Comparison of ENCODE assay signal across 21 cellular contexts in the genomic region with DNA sequence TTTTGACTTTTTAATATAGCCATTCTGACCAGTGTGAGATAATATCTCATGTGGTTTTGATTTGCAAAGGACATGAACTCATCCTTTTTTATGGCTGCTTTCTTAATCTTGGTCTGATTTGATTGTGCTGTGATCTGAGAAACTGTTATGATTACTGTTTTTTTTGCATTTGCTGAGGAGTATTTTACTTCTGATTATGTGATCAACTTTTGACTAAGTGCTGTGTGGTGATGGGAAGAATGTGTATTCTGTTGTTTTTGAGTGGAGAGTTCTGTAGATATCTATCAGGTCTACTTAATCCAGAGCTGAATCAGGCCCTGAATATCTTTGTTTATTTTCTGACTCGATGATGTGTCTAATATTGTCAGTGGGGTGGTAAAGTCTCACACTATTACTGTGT. TPM values are rescaled to one million over a fixed set of nuclear protein-coding genes. Genes with fewer than 3 reads are reported as not detected.
A peak's percentile ranks its signal among the peaks of the same experiment; 100 is the strongest.
DNase-seq lines count a peak whose midpoint lies in the region; ATAC-seq, FAIRE-seq and TF ChIP-seq lines count a peak whose summit lies in the region.
"Had no signal": no experiment of that assay in that cellular context is flagged by ENCODE, and none has a peak within 500 bp of the region (broad histone marks: within the 10 kb centered on the region; RNA-seq: fewer than 3 reads in every experiment).

No MANE protein-coding gene starts in this region.

- H3K4me3 ChIP-seq in astrocyte (ENCODE audit: insufficient read depth, low read depth, low read length) = no peak overlapping the region
- no peak overlapping the region for H3K4me3 ChIP-seq in gastroesophageal sphincter
- H3K4me3 ChIP-seq: heart left ventricle, SJSA1 had no signal

- no peak overlapping the region for H2AFZ ChIP-seq in astrocyte (ENCODE audit: low read depth, low read length)

- ATAC-seq in activated CD8-positive, alpha-beta memory T cell treated with anti-CD3 and anti-CD28 coated beads, Interleukin-2, amount 10 ng/mL, durations not matched to agents 7 days and 5 days = no peak
- no peak for ATAC-seq in esophagus mucosa
- ATAC-seq in gastroesophageal sphincter = no peak
- ATAC-seq: heart left ventricle, sciatic nerve had no signal

- H3K27ac ChIP-seq in astrocyte (ENCODE audit: low read depth, low read length) = no peak overlapping the region
- no peak overlapping the region for H3K27ac ChIP-seq in gastroesophageal sphincter
- H3K27ac ChIP-seq: heart left ventricle, SJSA1 had no signal

- no peaks in the 10 kb centered on the region for H3K36me3 ChIP-seq in astrocyte (ENCODE audit: insufficient read depth, low read length)
- peaks cover 0 to 18% of the 10 kb centered on the region in 2 donors for H3K36me3 ChIP-seq in gastroesophageal sphincter

- TF ChIP-seq CTCF in astrocyte (IDR thresholded peaks at IDR 0.05; ENCODE audit: insufficient read depth, low read depth, low read length) = no peak
- no peak for TF ChIP-seq CTCF in osteocyte (IDR thresholded peaks at IDR 0.05)
- TF ChIP-seq CTCF in gastroesophageal sphincter (IDR thresholded peaks at IDR 0.05) = no peak

- no peak overlapping the region for H3K9ac ChIP-seq in astrocyte (ENCODE audit: low read length)

- no peaks in the 10 kb centered on the region for H3K27me3 Mint-ChIP-seq in activated CD8-positive, alpha-beta memory T cell treated with anti-CD3 and anti-CD28 coated beads, Interleukin-2, amount 10 ng/mL, durations not matched to agents 7 days and 5 days
- no peaks in the 10 kb centered on the region for H3K27me3 Mint-ChIP-seq in astrocyte (ENCODE audit: low read depth, unreplicated experiment)
- H3K27me3 Mint-ChIP-seq in osteocyte (ENCODE audit: unreplicated experiment) = no peaks in the 10 kb centered on the region
- H3K27me3 Mint-ChIP-seq: dendritic cell treated with granulocyte-macrophage colony-stimulating factor and Interleukin-4, amounts not matched to agents 40 ng/mL and 50 ng/mL, for 4 days; type B pancreatic cell had no signal

- TF ChIP-seq EP300 in gastroesophageal sphincter (IDR thresholded peaks at IDR 0.05) = no peak

- H3K4me1 ChIP-seq in astrocyte (ENCODE audit: insufficient read depth, low read length) (no peaks in the 10 kb centered on the region), gastroesophageal sphincter (no peaks in the 10 kb centered on the region)

- H4K20me1 ChIP-seq in astrocyte (ENCODE audit: insufficient read depth, low read length) = peaks cover 37% of the 10 kb centered on the region

- H3K9me3 Mint-ChIP-seq in activated CD8-positive, alpha-beta memory T cell treated with anti-CD3 and anti-CD28 coated beads, Interleukin-2, amount 10 ng/mL, durations not matched to agents 7 days and 5 days (ENCODE audit: low read depth) = peaks cover 29% of the 10 kb centered on the region
- H3K9me3 Mint-ChIP-seq in astrocyte (ENCODE audit: unreplicated experiment) = peaks cover 5% of the 10 kb centered on the region
- peaks cover 19% of the 10 kb centered on the region for H3K9me3 Mint-ChIP-seq in osteocyte (ENCODE audit: unreplicated experiment)

- no peak for FAIRE-seq in astrocyte (lab: Jason Lieb, UNC)
- FAIRE-seq: kidney had no signal

- CTCF ChIA-PET in activated CD8-positive, alpha-beta memory T cell treated with anti-CD3 and anti-CD28 coated beads, Interleukin-2, amount 10 ng/mL, durations not matched to agents 7 days and 5 days (lab: Charles Lee) = interaction anchor here (1.0 kb wide), 1 partner anchor 15 kb away, joined by 3 read pairs; no protein-coding TSS in a partner anchor

- peak overlapping the region; percentile 56 for H3K27ac Mint-ChIP-seq in activated CD8-positive, alpha-beta memory T cell treated with anti-CD3 and anti-CD28 coated beads, Interleukin-2, amount 10 ng/mL, durations not matched to agents 7 days and 5 days
- H3K27ac Mint-ChIP-seq in astrocyte (ENCODE audit: unreplicated experiment) = no peak overlapping the region
- peak overlapping the region; percentile 1 for H3K27ac Mint-ChIP-seq in osteocyte (ENCODE audit: unreplicated experiment)
- H3K27ac Mint-ChIP-seq: dendritic cell treated with granulocyte-macrophage colony-stimulating factor and Interleukin-4, amounts not matched to agents 40 ng/mL and 50 ng/mL, for 4 days; mesothelial cell of epicardium; type B pancreatic cell had no signal

- peaks cover 68% of the 10 kb centered on the region for H3K36me3 Mint-ChIP-seq in activated CD8-positive, alpha-beta memory T cell treated with anti-CD3 and anti-CD28 coated beads, Interleukin-2, amount 10 ng/mL, durations not matched to agents 7 days and 5 days
- H3K36me3 Mint-ChIP-seq in astrocyte (ENCODE audit: low read depth, unreplicated experiment) = peaks cover 31% of the 10 kb centered on the region
- peaks cover 36% of the 10 kb centered on the region for H3K36me3 Mint-ChIP-seq in osteocyte (ENCODE audit: unreplicated experiment)
- H3K36me3 Mint-ChIP-seq: type B pancreatic cell had no signal

- peaks cover 29% of the 10 kb centered on the region for H3K79me2 ChIP-seq in astrocyte (ENCODE audit: insufficient read depth, low read length)

- H3K4me3 Mint-ChIP-seq in activated CD8-positive, alpha-beta memory T cell treated with anti-CD3 and anti-CD28 coated beads, Interleukin-2, amount 10 ng/mL, durations not matched to agents 7 days and 5 days = peak overlapping the region; percentile 8
- H3K4me3 Mint-ChIP-seq in astrocyte (ENCODE audit: unreplicated experiment) (no peak overlapping the region), osteocyte (ENCODE audit: unreplicated experiment) (no peak overlapping the region)
- H3K4me3 Mint-ChIP-seq: dendritic cell treated with granulocyte-macrophage colony-stimulating factor and Interleukin-4, amounts not matched to agents 40 ng/mL and 50 ng/mL, for 4 days; mesothelial cell of epicardium; type B pancreatic cell had no signal

- no peak overlapping the region for H3K4me2 ChIP-seq in astrocyte (ENCODE audit: low read length)

- no peaks in the 10 kb centered on the region for H3K9me3 ChIP-seq in astrocyte (ENCODE audit: insufficient read depth, low read depth, low read length)
- peaks cover 0 to 19% (median 0%) of the 10 kb centered on the region in 3 donors for H3K9me3 ChIP-seq in gastroesophageal sphincter
- H3K9me3 ChIP-seq: SJSA1 had no signal

- no peak for TF ChIP-seq POLR2A in gastroesophageal sphincter (IDR thresholded peaks at IDR 0.05)

- H3K27me3 ChIP-seq in astrocyte (ENCODE audit: insufficient read depth, low read length) (no peaks in the 10 kb centered on the region), gastroesophageal sphincter (no peaks in the 10 kb centered on the region)
- H3K27me3 ChIP-seq: heart left ventricle, SJSA1 had no signal

- DNase-seq in activated CD8-positive, alpha-beta memory T cell treated with anti-CD3 and anti-CD28 coated beads, Interleukin-2, amount 10 ng/mL, durations not matched to agents 7 days and 5 days = no peak
- no peak for DNase-seq in activated CD8-positive, alpha-beta memory T cell treated with anti-CD3 and anti-CD28 coated beads for 24 hours
- DNase-seq in M059J (ENCODE audit: low read depth) = peak; percentile 29
- DNase-seq in astrocyte (ENCODE audit: low read depth) = peak; percentile 3
- no peak for DNase-seq in osteocyte (ENCODE audit: extremely low spot score, unreplicated experiment)
- no peak for DNase-seq in stimulated activated CD4-positive, alpha-beta T cell treated with anti-CD3 and anti-CD28 coated beads, Interleukin-4, amount 100 ng/mL, for 1 hour
- DNase-seq: ACHN; amniotic stem cell; COR-L47; heart left ventricle; kidney; NCI-H2081 treated with DMSO at 0.1 percent for 48 hours; NCI-H524 treated with DMSO at 0.1 percent for 48 hours; stimulated activated CD4-positive, alpha-beta T cell treated with anti-CD3 and anti-CD28 coated beads, Interleukin-4, amount 100 ng/mL, for 24 hours had no signal

- 67 to 86% methylated on average over 1 of the region's 1 CpG for WGBS in gastroesophageal sphincter (ENCODE audit: low coverage in 1 of 2), 2 donors

- H3K4me1 Mint-ChIP-seq in activated CD8-positive, alpha-beta memory T cell treated with anti-CD3 and anti-CD28 coated beads, Interleukin-2, amount 10 ng/mL, durations not matched to agents 7 days and 5 days = peaks cover 64% of the 10 kb centered on the region
- peaks cover 19% of the 10 kb centered on the region for H3K4me1 Mint-ChIP-seq in astrocyte (ENCODE audit: low read depth, unreplicated experiment)
- peaks cover 21% of the 10 kb centered on the region for H3K4me1 Mint-ChIP-seq in osteocyte (ENCODE audit: unreplicated experiment)
- H3K4me1 Mint-ChIP-seq: mesothelial cell of epicardium had no signal

RNA-seq across cellular contexts. Expression of a gene that starts 16.8 kb away (rescaled TPM):
- total RNA-seq in activated CD8-positive, alpha-beta memory T cell treated with anti-CD3 and anti-CD28 coated beads, Interleukin-2, amount 10 ng/mL, durations not matched to agents 7 days and 5 days = 10 to 100 TPM; 61.4 to 84.4 TPM
- 7.6 and 11.2 TPM in 2 replicates for total RNA-seq in M059J (2014; rRNA removed; shearing (Covaris generic))
- 32.2 and 36.8 TPM in 2 replicates for total RNA-seq in astrocyte
- 24.2 and 25.9 TPM in 2 replicates for total RNA-seq in osteocyte
- 5.3 TPM for total RNA-seq in esophagus mucosa
- total RNA-seq in gastroesophageal sphincter = 10 to 100 TPM in 1 of 4 donors, 1 to 10 TPM in 3; 6.1 to 11.0 (median 7.6) TPM

Comparison
In these comparisons a context has a peak if more than half of its experiments do, and no peak if none do; other contexts are left out.
1. DNase-seq: peak in M059J (single experiment) and astrocyte (single experiment); none in activated CD8-positive, alpha-beta memory T cell treated with anti-CD3 and anti-CD28 coated beads, Interleukin-2, amount 10 ng/mL, durations not matched to agents 7 days and 5 days (single experiment), activated CD8-positive, alpha-beta memory T cell treated with anti-CD3 and anti-CD28 coated beads for 24 hours (single experiment), osteocyte (single experiment) and stimulated activated CD4-positive, alpha-beta T cell treated with anti-CD3 and anti-CD28 coated beads, Interleukin-4, amount 100 ng/mL, for 1 hour (single experiment).